In the genomic region with DNA sequence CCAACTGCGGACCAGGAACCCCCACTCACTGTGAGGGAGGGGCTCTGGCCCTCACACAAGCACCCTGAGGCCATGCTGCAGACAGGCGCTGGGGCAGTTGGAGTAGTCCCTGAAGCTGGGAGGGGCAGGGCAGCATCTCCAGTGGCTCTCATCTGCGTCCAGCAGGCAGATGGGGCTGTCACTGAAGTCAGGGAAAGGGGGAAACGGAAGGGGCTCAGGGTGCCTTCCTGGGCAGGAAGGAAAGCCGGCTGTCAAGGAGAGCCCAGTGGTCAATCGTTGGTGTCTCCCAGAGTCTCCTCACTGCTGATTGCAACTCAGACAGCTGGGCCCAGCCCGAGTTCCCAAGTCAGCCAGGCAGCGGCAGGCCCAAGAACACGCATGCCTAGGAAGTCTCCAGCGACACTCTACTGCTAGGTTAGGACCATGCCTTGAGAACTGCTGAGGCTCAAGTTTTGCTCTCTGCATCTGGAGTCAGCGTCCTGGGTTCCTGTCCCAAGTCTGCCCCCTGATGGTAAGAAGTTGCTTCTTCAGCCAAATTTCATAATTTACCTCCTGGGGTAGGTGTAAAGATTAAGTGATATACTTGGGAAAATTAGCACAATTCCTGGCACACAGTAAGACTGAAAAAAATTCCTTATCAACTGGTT, we compare ENCODE assay signal across 1 cellular context.
TF ChIP-seq lines count a peak whose summit lies in the region.

No MANE protein-coding gene starts in this region.

TF ChIP-seq in K562, 482 proteins besides CTCF, POLR2A, EP300 and RAD21 (continued from another document):
- TF ChIP-seq ZNF655 (CRISPR knock-in tag; IDR thresholded peaks at IDR 0.05) = no peak
- no peak for TF ChIP-seq ATF1 (CRISPR knock-in tag; IDR thresholded peaks at IDR 0.05)
- 0 out of 2 replicates have a peak, but pooled peaks have one; percentile 8 for TF ChIP-seq ATF1 (tag; IDR thresholded peaks at IDR 0.05)
- TF ChIP-seq, protein P1, sequence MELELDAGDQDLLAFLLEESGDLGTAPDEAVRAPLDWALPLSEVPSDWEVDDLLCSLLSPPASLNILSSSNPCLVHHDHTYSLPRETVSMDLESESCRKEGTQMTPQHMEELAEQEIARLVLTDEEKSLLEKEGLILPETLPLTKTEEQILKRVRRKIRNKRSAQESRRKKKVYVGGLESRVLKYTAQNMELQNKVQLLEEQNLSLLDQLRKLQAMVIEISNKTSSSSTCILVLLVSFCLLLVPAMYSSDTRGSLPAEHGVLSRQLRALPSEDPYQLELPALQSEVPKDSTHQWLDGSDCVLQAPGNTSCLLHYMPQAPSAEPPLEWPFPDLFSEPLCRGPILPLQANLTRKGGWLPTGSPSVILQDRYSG (tag; conservative IDR thresholded peaks at IDR 0.05; ENCODE audit: low read depth) = no peak
- peak; percentile 42; the same call in 1 of the 2 replicates for TF ChIP-seq L3MBTL2 (IDR thresholded peaks at IDR 0.05)
- TF ChIP-seq MAFF (IDR thresholded peaks at IDR 0.05; ENCODE audit: low read length) = 0 out of 2 replicates have a peak, but pooled peaks have one; percentile 11
- TF ChIP-seq STAG1 (CRISPR knock-in tag; IDR thresholded peaks at IDR 0.05; ENCODE audit: borderline replicate concordance) = peak; percentile 22; the same call in 1 of the 2 replicates
- TF ChIP-seq C11orf30 (IDR thresholded peaks at IDR 0.05; ENCODE audit: low read depth) = peak; percentile 56; the same call in 1 of the 2 replicates
- TF ChIP-seq CC2D1A (IDR thresholded peaks at IDR 0.05) = peak; percentile 63; the same call in 1 of the 2 replicates
- no peak for TF ChIP-seq SUPT5H (IDR thresholded peaks at IDR 0.05)
- no peak for TF ChIP-seq NR0B1 (IDR thresholded peaks at IDR 0.05; ENCODE audit: partially characterized antibody)
- TF ChIP-seq, protein P2, sequence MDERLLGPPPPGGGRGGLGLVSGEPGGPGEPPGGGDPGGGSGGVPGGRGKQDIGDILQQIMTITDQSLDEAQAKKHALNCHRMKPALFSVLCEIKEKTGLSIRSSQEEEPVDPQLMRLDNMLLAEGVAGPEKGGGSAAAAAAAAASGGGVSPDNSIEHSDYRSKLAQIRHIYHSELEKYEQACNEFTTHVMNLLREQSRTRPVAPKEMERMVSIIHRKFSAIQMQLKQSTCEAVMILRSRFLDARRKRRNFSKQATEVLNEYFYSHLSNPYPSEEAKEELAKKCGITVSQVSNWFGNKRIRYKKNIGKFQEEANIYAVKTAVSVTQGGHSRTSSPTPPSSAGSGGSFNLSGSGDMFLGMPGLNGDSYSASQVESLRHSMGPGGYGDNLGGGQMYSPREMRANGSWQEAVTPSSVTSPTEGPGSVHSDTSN (CRISPR knock-in tag; IDR thresholded peaks at IDR 0.05; ENCODE audit: low read depth) = no peak
- TF ChIP-seq, protein P2 (tag; conservative IDR thresholded peaks at IDR 0.05; ENCODE audit: low read depth) = no peak
- TF ChIP-seq VEZF1 (CRISPR knock-in tag; IDR thresholded peaks at IDR 0.05) = no peak
- TF ChIP-seq, protein P3, sequence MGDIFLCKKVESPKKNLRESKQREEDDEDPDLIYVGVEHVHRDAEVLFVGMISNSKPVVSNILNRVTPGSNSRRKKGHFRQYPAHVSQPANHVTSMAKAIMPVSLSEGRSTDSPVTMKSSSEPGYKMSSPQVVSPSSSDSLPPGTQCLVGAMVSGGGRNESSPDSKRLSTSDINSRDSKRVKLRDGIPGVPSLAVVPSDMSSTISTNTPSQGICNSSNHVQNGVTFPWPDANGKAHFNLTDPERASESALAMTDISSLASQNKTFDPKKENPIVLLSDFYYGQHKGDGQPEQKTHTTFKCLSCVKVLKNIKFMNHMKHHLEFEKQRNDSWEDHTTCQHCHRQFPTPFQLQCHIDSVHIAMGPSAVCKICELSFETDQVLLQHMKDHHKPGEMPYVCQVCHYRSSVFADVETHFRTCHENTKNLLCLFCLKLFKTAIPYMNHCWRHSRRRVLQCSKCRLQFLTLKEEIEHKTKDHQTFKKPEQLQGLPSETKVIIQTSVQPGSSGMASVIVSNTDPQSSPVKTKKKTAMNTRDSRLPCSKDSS (IDR thresholded peaks at IDR 0.05; ENCODE audit: low read depth, partially characterized antibody) = no peak
- peak; percentile 80 to 82 for TF ChIP-seq NRF1 (conservative IDR thresholded peaks at IDR 0.05 in 1 of 2, IDR thresholded peaks at IDR 0.05 in 1 of 2)
- TF ChIP-seq, protein P4, sequence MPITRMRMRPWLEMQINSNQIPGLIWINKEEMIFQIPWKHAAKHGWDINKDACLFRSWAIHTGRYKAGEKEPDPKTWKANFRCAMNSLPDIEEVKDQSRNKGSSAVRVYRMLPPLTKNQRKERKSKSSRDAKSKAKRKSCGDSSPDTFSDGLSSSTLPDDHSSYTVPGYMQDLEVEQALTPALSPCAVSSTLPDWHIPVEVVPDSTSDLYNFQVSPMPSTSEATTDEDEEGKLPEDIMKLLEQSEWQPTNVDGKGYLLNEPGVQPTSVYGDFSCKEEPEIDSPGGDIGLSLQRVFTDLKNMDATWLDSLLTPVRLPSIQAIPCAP (CRISPR knock-in tag; IDR thresholded peaks at IDR 0.05; ENCODE audit: borderline replicate concordance) = no peak
- TF ChIP-seq, protein P5, sequence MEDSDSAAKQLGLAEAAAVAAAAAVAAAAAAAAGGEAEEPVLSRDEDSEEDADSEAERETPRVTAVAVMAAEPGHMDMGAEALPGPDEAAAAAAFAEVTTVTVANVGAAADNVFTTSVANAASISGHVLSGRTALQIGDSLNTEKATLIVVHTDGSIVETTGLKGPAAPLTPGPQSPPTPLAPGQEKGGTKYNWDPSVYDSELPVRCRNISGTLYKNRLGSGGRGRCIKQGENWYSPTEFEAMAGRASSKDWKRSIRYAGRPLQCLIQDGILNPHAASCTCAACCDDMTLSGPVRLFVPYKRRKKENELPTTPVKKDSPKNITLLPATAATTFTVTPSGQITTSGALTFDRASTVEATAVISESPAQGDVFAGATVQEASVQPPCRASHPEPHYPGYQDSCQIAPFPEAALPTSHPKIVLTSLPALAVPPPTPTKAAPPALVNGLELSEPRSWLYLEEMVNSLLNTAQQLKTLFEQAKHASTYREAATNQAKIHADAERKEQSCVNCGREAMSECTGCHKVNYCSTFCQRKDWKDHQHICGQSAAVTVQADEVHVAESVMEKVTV (CRISPR knock-in tag; IDR thresholded peaks at IDR 0.05) = peak; percentile 77
- no peak for TF ChIP-seq TRIM28 (IDR thresholded peaks at IDR 0.05)
- no peak for TF ChIP-seq BDP1 (IDR thresholded peaks at IDR 0.05; ENCODE audit: insufficient read depth, insufficient read length)
- TF ChIP-seq, protein P6, sequence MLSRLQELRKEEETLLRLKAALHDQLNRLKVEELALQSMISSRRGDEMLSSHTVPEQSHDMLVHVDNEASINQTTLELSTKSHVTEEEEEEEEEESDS (CRISPR knock-in tag; IDR thresholded peaks at IDR 0.05) = no peak
- TF ChIP-seq MAFK (IDR thresholded peaks at IDR 0.05; ENCODE audit: low read length) = peak; percentile 44
- peak; percentile 68 for TF ChIP-seq ZNF316 (IDR thresholded peaks at IDR 0.05)
- no peak for TF ChIP-seq NFRKB (IDR thresholded peaks at IDR 0.05; ENCODE audit: low read depth)
